ENCODE assay signal across 35 cellular contexts in the genomic region with DNA sequence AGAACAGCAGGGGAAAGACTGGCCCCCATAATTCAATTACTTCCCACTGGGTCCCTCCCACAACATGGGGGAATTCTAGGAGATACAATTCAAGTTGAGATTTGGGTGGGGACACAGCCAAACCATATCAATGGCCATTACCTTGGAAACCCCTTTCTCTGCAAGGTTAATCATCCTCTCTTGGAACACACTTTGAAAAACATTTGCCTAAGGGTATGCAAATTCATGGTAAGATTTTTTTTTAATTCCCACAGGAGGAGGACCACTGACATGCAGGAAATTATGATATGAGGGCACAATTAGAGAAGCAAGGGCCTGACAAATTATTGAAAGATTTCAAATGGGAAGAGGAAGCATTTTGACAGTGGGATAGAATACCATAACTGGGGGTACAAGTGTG.
"Had no signal": no experiment of that assay in that cellular context is flagged by ENCODE, and none has a peak within 500 bp of the region (broad histone marks: within the 10 kb centered on the region; RNA-seq: fewer than 3 reads in every experiment).

No MANE protein-coding gene starts in this region.

- H3K27ac Mint-ChIP-seq: activated CD4-positive, alpha-beta memory T cell treated with anti-CD3 and anti-CD28 coated beads for 36 hours; activated CD4-positive, alpha-beta T cell treated with anti-CD3 and anti-CD28 coated beads, Interleukin-2, amount 10 ng/mL, durations not matched to agents 24 days and 14 days; activated CD8-positive, alpha-beta T cell treated with anti-CD3 and anti-CD28 coated beads for 36 hours; activated naive CD4-positive, alpha-beta T cell treated with anti-CD3 and anti-CD28 coated beads for 36 hours; activated naive CD4-positive, alpha-beta T cell treated with anti-CD3 and anti-CD28 coated beads, Interleukin-2, amount 50 U/mL, for 72 hours; activated naive CD8-positive, alpha-beta T cell treated with anti-CD3 and anti-CD28 coated beads for 36 hours; activated T-cell treated with anti-CD3 and anti-CD28 coated beads, Interleukin-2, amount 50 U/mL, for 72 hours; activated T-helper 1 cell treated with anti-CD3 and anti-CD28 coated beads, Interleukin-12 subunit alpha, Interleukin-12 subunit beta, Interleukin-2, Interleukin-4 antibody, amounts not matched to agents 30 ng/mL and 10 ng/mL and 1 ng/mL, durations not matched to agents 14 hours and 24 hours and 36 hours; activated T-helper 17 cell treated with anti-CD3 and anti-CD28 coated beads, Interleukin-2, amount 50 U/mL, for 72 hours; T-helper 1 cell treated with Interleukin-12 subunit alpha and Interleukin-12 subunit beta and Interleukin-4 antibody, amounts not matched to agents 30 μg/mL and 1 μg/mL, for 36 hours; T-helper 2 cell treated with Interferon-gamma antibody and Interleukin-4, amounts not matched to agents 5 μg/mL and 100 μg/mL, for 36 hours; WTC11 had no signal

- H3K36me3 ChIP-seq: adrenal gland, brain microvascular endothelial cell, breast epithelium had no signal

- H3K27me3 ChIP-seq: adrenal gland, body of pancreas, brain microvascular endothelial cell, breast epithelium had no signal

- DNase-seq: activated CD4-positive, alpha-beta memory T cell treated with anti-CD3 and anti-CD28 coated beads for 36 hours; activated CD4-positive, alpha-beta T cell treated with anti-CD3 and anti-CD28 coated beads for 4 hours; activated CD4-positive, alpha-beta T cell treated with anti-CD3 and anti-CD28 coated beads, Interleukin-2, amount 10 ng/mL, durations not matched to agents 24 days and 14 days; activated CD4-positive, alpha-beta T cell treated with anti-CD3 and anti-CD28 coated beads, Interleukin-2, amount 50 U/mL, for 1 hour; activated CD4-positive, alpha-beta T cell treated with anti-CD3 and anti-CD28 coated beads, Interleukin-2, amount 50 U/mL, for 4 hours; activated CD4-positive, CD25-positive, alpha-beta regulatory T cell treated with anti-CD3 and anti-CD28 coated beads, Interleukin-2, amount 50 U/mL, for 72 hours; activated CD8-positive, alpha-beta memory T cell treated with anti-CD3 and anti-CD28 coated beads, Interleukin-2, amount 50 U/mL, for 4 hours; activated CD8-positive, alpha-beta T cell treated with anti-CD3 and anti-CD28 coated beads for 36 hours; activated effector memory CD4-positive, alpha-beta T cell treated with anti-CD3 and anti-CD28 coated beads, Interleukin-2, amount 50 U/mL, for 16 hours; activated gamma-delta T cell treated with Interleukin-2 at 50 U/mL for 16 hours; activated naive CD4-positive, alpha-beta T cell; activated naive CD4-positive, alpha-beta T cell treated with anti-CD3 and anti-CD28 coated beads for 36 hours; activated naive CD4-positive, alpha-beta T cell treated with anti-CD3 and anti-CD28 coated beads, Interleukin-2, amount 50 U/mL, for 16 hours; activated naive CD8-positive, alpha-beta T cell treated with anti-CD3 and anti-CD28 coated beads for 36 hours; activated T-cell treated with anti-CD3 and anti-CD28 coated beads for 4 hours; activated T-cell treated with anti-CD3 and anti-CD28 coated beads, Interleukin-2, amount 50 U/mL, for 1 hour; activated T-cell treated with anti-CD3 and anti-CD28 coated beads, Interleukin-2, amount 50 U/mL, for 4 hours; activated T-cell treated with anti-CD3 and anti-CD28 coated beads, Interleukin-2, amount 50 U/mL, for 72 hours; adrenal gland; amniotic stem cell; aorta; body of pancreas; brain microvascular endothelial cell; central memory CD4-positive, alpha-beta T cell; T-helper 1 cell; T-helper 2 cell; T-helper 9 cell had no signal

- H3K27me3 Mint-ChIP-seq: activated CD4-positive, alpha-beta memory T cell treated with anti-CD3 and anti-CD28 coated beads for 36 hours; activated CD4-positive, alpha-beta T cell treated with anti-CD3 and anti-CD28 coated beads, Interleukin-2, amount 10 ng/mL, durations not matched to agents 24 days and 14 days; activated T-helper 17 cell treated with anti-CD3 and anti-CD28 coated beads, Interleukin-2, amount 50 U/mL, for 72 hours had no signal

- H3K4me1 ChIP-seq: adrenal gland, body of pancreas, breast epithelium had no signal

- ATAC-seq: activated CD8-positive, alpha-beta T cell treated with anti-CD3 and anti-CD28 coated beads for 36 hours; activated naive CD4-positive, alpha-beta T cell treated with anti-CD3 and anti-CD28 coated beads, Interleukin-2, amount 50 U/mL, for 72 hours; activated T-cell treated with anti-CD3 and anti-CD28 coated beads, Interleukin-2, amount 50 U/mL, for 4 hours; activated T-cell treated with anti-CD3 and anti-CD28 coated beads, Interleukin-2, amount 50 U/mL, for 72 hours; activated T-helper 17 cell treated with anti-CD3 and anti-CD28 coated beads, Interleukin-2, amount 50 U/mL, for 72 hours; body of pancreas; WTC11 had no signal

- H3K4me1 Mint-ChIP-seq: activated T-helper 17 cell treated with anti-CD3 and anti-CD28 coated beads, Interleukin-2, amount 50 U/mL, for 72 hours; WTC11 had no signal

- H3K27ac ChIP-seq: adrenal gland, body of pancreas, brain microvascular endothelial cell, breast epithelium, VCaP had no signal

- H3K9me3 Mint-ChIP-seq: activated CD8-positive, alpha-beta T cell treated with anti-CD3 and anti-CD28 coated beads for 36 hours; activated T-helper 17 cell treated with anti-CD3 and anti-CD28 coated beads, Interleukin-2, amount 50 U/mL, for 72 hours had no signal

- H3K4me3 ChIP-seq: adrenal gland, body of pancreas, breast epithelium had no signal

- H3K9me3 ChIP-seq: adrenal gland, body of pancreas, breast epithelium had no signal

- H3K4me3 Mint-ChIP-seq: activated CD4-positive, alpha-beta memory T cell treated with anti-CD3 and anti-CD28 coated beads for 36 hours; activated CD4-positive, alpha-beta T cell treated with anti-CD3 and anti-CD28 coated beads, Interleukin-2, amount 10 ng/mL, durations not matched to agents 24 days and 14 days; activated CD8-positive, alpha-beta T cell treated with anti-CD3 and anti-CD28 coated beads for 36 hours; activated naive CD4-positive, alpha-beta T cell treated with anti-CD3 and anti-CD28 coated beads for 36 hours; activated naive CD8-positive, alpha-beta T cell treated with anti-CD3 and anti-CD28 coated beads for 36 hours; activated T-cell treated with anti-CD3 and anti-CD28 coated beads, Interleukin-2, amount 50 U/mL, for 4 hours; activated T-cell treated with anti-CD3 and anti-CD28 coated beads, Interleukin-2, amount 50 U/mL, for 72 hours; activated T-helper 1 cell treated with anti-CD3 and anti-CD28 coated beads, Interleukin-12 subunit alpha, Interleukin-12 subunit beta, Interleukin-2, Interleukin-4 antibody, amounts not matched to agents 30 ng/mL and 10 ng/mL and 1 ng/mL, durations not matched to agents 14 hours and 24 hours and 36 hours; activated T-helper 17 cell treated with anti-CD3 and anti-CD28 coated beads, Interleukin-2, amount 50 U/mL, for 72 hours; T-helper 1 cell treated with Interleukin-12 subunit alpha and Interleukin-12 subunit beta and Interleukin-4 antibody, amounts not matched to agents 30 μg/mL and 1 μg/mL, for 36 hours; T-helper 2 cell treated with Interferon-gamma antibody and Interleukin-4, amounts not matched to agents 5 μg/mL and 100 μg/mL, for 36 hours; WTC11 had no signal
